Comparison of ENCODE assay signal across 9 cellular contexts in the genomic region with DNA sequence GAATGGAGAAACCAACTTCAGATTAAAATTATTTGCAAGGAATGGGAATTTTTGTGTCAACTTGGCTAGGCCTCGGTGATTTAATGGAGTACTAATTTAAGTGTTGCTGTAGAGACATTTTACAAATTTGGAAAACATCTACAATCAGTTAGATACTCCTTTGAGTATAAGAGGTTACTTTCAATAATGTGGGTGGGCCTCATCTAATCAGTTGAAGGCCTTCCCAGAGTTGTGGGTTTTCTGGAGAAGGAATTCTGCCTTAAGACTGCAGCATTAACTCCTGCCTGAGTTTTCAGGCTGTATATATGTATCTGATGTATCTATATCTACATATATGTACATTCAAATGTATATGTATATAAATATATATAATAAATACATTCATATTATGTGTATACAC. TPM values are rescaled to one million over a fixed set of nuclear protein-coding genes. Genes with fewer than 3 reads are reported as not detected.
"Had no signal": no experiment of that assay in that cellular context is flagged by ENCODE, and none has a peak within 500 bp of the region (broad histone marks: within the 10 kb centered on the region; RNA-seq: fewer than 3 reads in every experiment).

No MANE protein-coding gene starts in this region.

- H3K9ac ChIP-seq: KMS-11 had no signal

- ATAC-seq: HepG2 had no signal

- H3K27ac ChIP-seq: HL-60, KMS-11 had no signal

- DNase-seq: IMR-90, KBM-7, KG1 had no signal

- FAIRE-seq: HepG2, HTR-8/SVneo had no signal

- H3K4me2 ChIP-seq: KMS-11 had no signal

RNA-seq across cellular contexts. Expression of a gene that starts 47.6 kb away (rescaled TPM):
- total RNA-seq: HT-29 had no signal
- polyA plus RNA-seq: IgD-negative memory B cell, IMR-90 had no signal
